16 cellular contexts compared by ENCODE assay signal in genomic region chr15:68812069-68812468, GRCh38. TPM values are rescaled to one million over a fixed set of nuclear protein-coding genes. Genes with fewer than 3 reads are reported as not detected.
DNase-seq lines count a peak whose midpoint lies in the region; ATAC-seq and TF ChIP-seq lines count a peak whose summit lies in the region.
"Had no signal": no experiment of that assay in that cellular context is flagged by ENCODE, and none has a peak within 500 bp of the region (broad histone marks: within the 10 kb centered on the region; RNA-seq: fewer than 3 reads in every experiment).

No MANE protein-coding gene starts in this region.

- CTCF ChIA-PET in activated CD8-positive, alpha-beta memory T cell treated with anti-CD3 and anti-CD28 coated beads, Interleukin-2, amount 10 ng/mL, durations not matched to agents 7 days and 5 days (lab: Charles Lee), result interaction anchor here (2.6 kb wide), 1 partner anchor 17 kb away, joined by 7 read pairs; no protein-coding TSS in a partner anchor

- peaks cover 100% of the 10 kb centered on the region for H3K79me2 ChIP-seq in hepatocyte

- WGBS in hepatocyte (ENCODE audit: low lambda C conversion rate, missing lambda C conversion rate), result 93% methylated on average over 8 of the region's 8 CpGs
- 84 to 91% (median 85%) methylated on average over 8 of the region's 8 CpGs for WGBS in stomach, 5 donors

- H3K9me2 ChIP-seq in hepatocyte (replicated peaks; ENCODE audit: insufficient read depth), result no peaks in the 10 kb centered on the region

- no peaks in the 10 kb centered on the region for H3K9me3 Mint-ChIP-seq in activated CD8-positive, alpha-beta memory T cell treated with anti-CD3 and anti-CD28 coated beads, Interleukin-2, amount 10 ng/mL, durations not matched to agents 7 days and 5 days (ENCODE audit: low read depth)
- H3K9me3 Mint-ChIP-seq in HFFc6, result no peaks in the 10 kb centered on the region
- H3K9me3 Mint-ChIP-seq: naive thymus-derived CD8-positive, alpha-beta T cell had no signal

- intact Hi-C loops in stomach (cut with DNase I; ENCODE audit: low total_unique reads), result no loop called here
- intact Hi-C loops in ascending aorta (cut with DNase I), result no loop called here
- intact Hi-C loops in left colon (cut with DNase I, micrococcal nuclease), result no loop called here

- H3K4me2 ChIP-seq in hepatocyte, result peak overlapping the region; percentile 17
- H3K4me2 ChIP-seq: PC-9 had no signal

- no peaks in the 10 kb centered on the region for H3K27me3 ChIP-seq in hepatocyte
- no peaks in the 10 kb centered on the region for H3K27me3 ChIP-seq in stomach
- H3K27me3 ChIP-seq in ascending aorta, result no peaks in the 10 kb centered on the region
- H3K27me3 ChIP-seq: body of pancreas, left lung, testis had no signal

- H3K36me3 Mint-ChIP-seq in activated CD8-positive, alpha-beta memory T cell treated with anti-CD3 and anti-CD28 coated beads, Interleukin-2, amount 10 ng/mL, durations not matched to agents 7 days and 5 days, result peaks cover 28% of the 10 kb centered on the region
- H3K36me3 Mint-ChIP-seq in HFFc6 (ENCODE audit: low read depth), result peaks cover 17% of the 10 kb centered on the region

- peak; percentile 29 for DNase-seq in activated CD8-positive, alpha-beta memory T cell treated with anti-CD3 and anti-CD28 coated beads, Interleukin-2, amount 50 U/mL, for 48 hours
- no peak for DNase-seq in activated CD8-positive, alpha-beta memory T cell treated with anti-CD3 and anti-CD28 coated beads, Interleukin-2, amount 10 ng/mL, durations not matched to agents 7 days and 5 days
- DNase-seq in HFFc6 (no peak), hepatocyte (ENCODE audit: low spot score) (no peak), stomach (no peak), ascending aorta (ENCODE audit: low spot score in 2 of 2) (no peak), left colon (no peak)
- DNase-seq: body of pancreas; COR-L47; left lung; naive thymus-derived CD8-positive, alpha-beta T cell; NCI-H2107; PC-9; retina; testis had no signal

- H3K27me3 Mint-ChIP-seq in activated CD8-positive, alpha-beta memory T cell treated with anti-CD3 and anti-CD28 coated beads, Interleukin-2, amount 10 ng/mL, durations not matched to agents 7 days and 5 days, result no peaks in the 10 kb centered on the region
- H3K27me3 Mint-ChIP-seq in HFFc6 (ENCODE audit: insufficient read depth), result no peaks in the 10 kb centered on the region; the same call in none of the 2 replicates
- H3K27me3 Mint-ChIP-seq: naive thymus-derived CD8-positive, alpha-beta T cell had no signal

- no peak for TF ChIP-seq EP300 in stomach (IDR thresholded peaks at IDR 0.05)

- H3K4me3 ChIP-seq in hepatocyte (no peak overlapping the region), stomach (no peak overlapping the region), ascending aorta (no peak overlapping the region)
- H3K4me3 ChIP-seq: body of pancreas, left lung, PC-9, testis had no signal

- H3K27ac ChIP-seq in hepatocyte (peak overlapping the region; percentile 12), stomach (peak overlapping the region in 3 of 5 donors; percentile 30 to 61 (median 54)), ascending aorta (no peak overlapping the region)
- H3K27ac ChIP-seq: PC-9, testis had no signal

- TF ChIP-seq POLR2A in stomach (IDR thresholded peaks at IDR 0.05), result no peak

- no peaks in the 10 kb centered on the region for H3K36me3 ChIP-seq in hepatocyte (replicated peaks; ENCODE audit: insufficient read depth, low read depth)
- peaks cover 0 to 10% (median 6%) of the 10 kb centered on the region in 4 donors for H3K36me3 ChIP-seq in stomach
- no peaks in the 10 kb centered on the region for H3K36me3 ChIP-seq in ascending aorta
- H3K36me3 ChIP-seq: left lung had no signal

- peaks cover 77% of the 10 kb centered on the region for H3K4me1 Mint-ChIP-seq in activated CD8-positive, alpha-beta memory T cell treated with anti-CD3 and anti-CD28 coated beads, Interleukin-2, amount 10 ng/mL, durations not matched to agents 7 days and 5 days
- peaks cover 79% of the 10 kb centered on the region for H3K4me1 Mint-ChIP-seq in HFFc6 (ENCODE audit: low read depth)

- no peak for ATAC-seq in activated CD8-positive, alpha-beta memory T cell treated with anti-CD3 and anti-CD28 coated beads, Interleukin-2, amount 10 ng/mL, durations not matched to agents 7 days and 5 days
- no peak for ATAC-seq in HG03469 (IDR thresholded peaks at IDR 0.05; ENCODE audit: unreplicated experiment)
- no peak for ATAC-seq in left colon
- ATAC-seq: body of pancreas; left lung; naive thymus-derived CD8-positive, alpha-beta T cell had no signal

- H3K9me3 ChIP-seq in hepatocyte (ENCODE audit: low read depth), result no peaks in the 10 kb centered on the region
- H3K9me3 ChIP-seq in stomach, result no peaks in the 10 kb centered on the region
- no peaks in the 10 kb centered on the region for H3K9me3 ChIP-seq in ascending aorta
- H3K9me3 ChIP-seq: body of pancreas, left lung, testis had no signal

- no peak overlapping the region for H2AFZ ChIP-seq in hepatocyte
- H2AFZ ChIP-seq: PC-9 had no signal

- H3K4me1 ChIP-seq in hepatocyte (ENCODE audit: insufficient read depth), result peaks cover 50% of the 10 kb centered on the region
- peaks cover 59 to 100% (median 84%) of the 10 kb centered on the region in 4 donors for H3K4me1 ChIP-seq in stomach
- H3K4me1 ChIP-seq in ascending aorta, result peaks cover 0 to 41% of the 10 kb centered on the region in 2 donors

- no peak overlapping the region for H3K4me3 Mint-ChIP-seq in activated CD8-positive, alpha-beta memory T cell treated with anti-CD3 and anti-CD28 coated beads, Interleukin-2, amount 10 ng/mL, durations not matched to agents 7 days and 5 days
- no peak overlapping the region; the same call in 1 of the 2 replicates for H3K4me3 Mint-ChIP-seq in HFFc6

- TF ChIP-seq CTCF in HFFc6 (IDR thresholded peaks at IDR 0.05) (no peak), hepatocyte (IDR thresholded peaks at IDR 0.05; ENCODE audit: poor library complexity) (no peak), stomach (IDR thresholded peaks at IDR 0.05) (no peak), ascending aorta (IDR thresholded peaks at IDR 0.05) (no peak)

- H3K27ac Mint-ChIP-seq in activated CD8-positive, alpha-beta memory T cell treated with anti-CD3 and anti-CD28 coated beads, Interleukin-2, amount 10 ng/mL, durations not matched to agents 7 days and 5 days, result no peak overlapping the region
- peak overlapping the region; percentile 58 for H3K27ac Mint-ChIP-seq in HFFc6

- peaks cover 82% of the 10 kb centered on the region for H4K20me1 ChIP-seq in hepatocyte (ENCODE audit: insufficient read depth, poor library complexity, severe bottlenecking)

RNA-seq across cellular contexts. Expression of gene ANP32A, which starts 8.6 kb away (rescaled TPM):
- total RNA-seq in activated CD8-positive, alpha-beta memory T cell treated with anti-CD3 and anti-CD28 coated beads, Interleukin-2, amount 10 ng/mL, durations not matched to agents 7 days and 5 days, result 100 to 1,000 TPM; 196 to 320 TPM
- 100 to 1,000 TPM in 5 of 6 experiments, 10 to 100 TPM in 1; 95.7 to 130 (median 118) TPM for total RNA-seq in HFFc6 (2021; fragmentation: NEBNext Ultra II Directional; extraction: Animal tissue kit (Norgen Biotek cat#: 25700))
- total RNA-seq in hepatocyte, result 59.4 and 81.8 TPM in 2 replicates
- 114 and 120 TPM in 2 replicates for polyA plus RNA-seq in hepatocyte
- 100 to 1,000 TPM in 1 of 5 donors, 10 to 100 TPM in 4; 34.4 to 112 (median 65.2) TPM for total RNA-seq in stomach
- polyA plus RNA-seq in stomach, result 10 to 100 TPM; 53.1 to 80.5 (median 72.2) TPM
- total RNA-seq in ascending aorta, result 19.2 TPM
- 100 to 1,000 TPM in 1 of 2 donors, 10 to 100 TPM in 1; 91.9 to 122 TPM for total RNA-seq in left colon

Comparison
In these comparisons a context has a peak if more than half of its experiments do, and no peak if none do; other contexts are left out.
1. H3K27ac ChIP-seq: peak in hepatocyte (single experiment) and stomach (3 of 5); none in ascending aorta (0 of 2).